In the genomic region with DNA sequence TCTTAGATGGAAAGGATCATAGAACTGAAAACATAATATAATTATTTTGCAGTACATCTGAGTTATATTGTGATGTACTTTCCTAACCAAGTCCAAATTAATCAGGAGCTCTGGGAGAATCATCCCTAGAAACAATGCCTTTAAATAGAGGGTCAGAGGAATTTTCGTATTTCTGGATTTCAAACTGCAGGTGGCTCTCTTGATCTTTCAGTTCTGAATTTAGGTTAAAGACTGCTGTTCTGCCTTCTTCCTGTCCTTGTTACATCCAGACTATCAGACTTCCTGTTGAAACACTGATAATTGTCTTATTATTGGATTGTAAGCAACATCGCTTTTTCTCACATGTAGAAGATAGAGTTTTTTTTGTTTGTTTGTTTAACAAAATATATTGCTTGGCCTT, we compare ENCODE assay signal across 11 cellular contexts.
DNase-seq lines count a peak whose midpoint lies in the region; ATAC-seq and TF ChIP-seq lines count a peak whose summit lies in the region.
"Had no signal": no experiment of that assay in that cellular context is flagged by ENCODE, and none has a peak within 500 bp of the region (broad histone marks: within the 10 kb centered on the region; RNA-seq: fewer than 3 reads in every experiment).

No MANE protein-coding gene starts in this region.

- H3K9ac ChIP-seq in NT2/D1 (ENCODE audit: insufficient read length, low read depth): no peak overlapping the region

- no peak for ATAC-seq in foreskin keratinocyte
- ATAC-seq in GM18858 (IDR thresholded peaks at IDR 0.05; ENCODE audit: unreplicated experiment): no peak
- ATAC-seq in GM19351 (IDR thresholded peaks at IDR 0.05; ENCODE audit: unreplicated experiment): no peak
- no peak for ATAC-seq in HG03460 (IDR thresholded peaks at IDR 0.05; ENCODE audit: unreplicated experiment)

- H3K36me3 ChIP-seq in A673 (ENCODE audit: insufficient read depth, low read length, poor library complexity, severe bottlenecking) (no peaks in the 10 kb centered on the region), NT2/D1 (ENCODE audit: insufficient read depth, insufficient read length, low read length) (no peaks in the 10 kb centered on the region)

- H3K27me3 ChIP-seq in A673 (replicated peaks; ENCODE audit: insufficient read depth, low read depth, low read length, poor library complexity) (no peaks in the 10 kb centered on the region), NT2/D1 (ENCODE audit: insufficient read depth, insufficient read length) (no peaks in the 10 kb centered on the region), foreskin keratinocyte (no peaks in the 10 kb centered on the region)

- H3K27ac ChIP-seq in A673 (ENCODE audit: low read depth, low read length, poor library complexity, severe bottlenecking) (no peak overlapping the region), foreskin keratinocyte (no peak overlapping the region)

- H3K4me3 ChIP-seq in A673 (ENCODE audit: low read depth, low read length, poor library complexity, severe bottlenecking) (no peak overlapping the region), NT2/D1 (ENCODE audit: insufficient read length, low read depth) (no peak overlapping the region)

- H3K4me1 ChIP-seq in A673 (ENCODE audit: insufficient read depth, low read length, poor library complexity, severe bottlenecking) (peaks cover 3% of the 10 kb centered on the region), NT2/D1 (ENCODE audit: insufficient read depth, insufficient read length) (no peaks in the 10 kb centered on the region), foreskin keratinocyte (peaks cover 8% of the 10 kb centered on the region)

- no peaks in the 10 kb centered on the region for H3K9me3 ChIP-seq in A673 (ENCODE audit: low read depth, low read length, poor library complexity, severe bottlenecking)
- no peaks in the 10 kb centered on the region for H3K9me3 ChIP-seq in NT2/D1 (ENCODE audit: insufficient read depth, low read length)

- BruUV-seq in A673 (replicated peaks; lab: Mats Ljungman, UMichigan): no TSS peak

- CTCF ChIA-PET in A673 (lab: Charles Lee): no interaction called here

- intact Hi-C loops in A673 (cut with micrococcal nuclease; ENCODE audit: unreplicated experiment): loop anchor here (10.0 kb wide), 2 partner anchors 288 to 658 kb away; no protein-coding TSS in a partner anchor

- POLR2A ChIA-PET in A673 (lab: Charles Lee; ENCODE audit: low non-redundant PET): no interaction called here

- DNase-seq in A673 (ENCODE audit: low spot score) (peak; percentile 48), HuH-7 (ENCODE audit: low spot score) (peak; percentile 1), NT2/D1 (ENCODE audit: low read depth, low spot score) (peak; percentile 8), foreskin keratinocyte (no peak), activated T-cell treated with anti-CD3 and anti-CD28 coated beads for 4 hours (no peak)
- DNase-seq: cerebellar nuclear complex, posterior cingulate gyrus, SHP77 treated with DMSO at 0.1 percent for 48 hours had no signal

- TF ChIP-seq CTCF in A673 (conservative IDR thresholded peaks at IDR 0.05; ENCODE audit: low read depth, low read length) (peak; percentile 43), foreskin keratinocyte (conservative IDR thresholded peaks at IDR 0.05) (peak; percentile 28)

Comparison
In these comparisons a context has a peak if more than half of its experiments do, and no peak if none do; other contexts are left out.
1. DNase-seq: peak in A673 (single experiment), HuH-7 (single experiment) and NT2/D1 (single experiment); none in foreskin keratinocyte (0 of 2) and activated T-cell treated with anti-CD3 and anti-CD28 coated beads for 4 hours (single experiment).